In the genomic region with DNA sequence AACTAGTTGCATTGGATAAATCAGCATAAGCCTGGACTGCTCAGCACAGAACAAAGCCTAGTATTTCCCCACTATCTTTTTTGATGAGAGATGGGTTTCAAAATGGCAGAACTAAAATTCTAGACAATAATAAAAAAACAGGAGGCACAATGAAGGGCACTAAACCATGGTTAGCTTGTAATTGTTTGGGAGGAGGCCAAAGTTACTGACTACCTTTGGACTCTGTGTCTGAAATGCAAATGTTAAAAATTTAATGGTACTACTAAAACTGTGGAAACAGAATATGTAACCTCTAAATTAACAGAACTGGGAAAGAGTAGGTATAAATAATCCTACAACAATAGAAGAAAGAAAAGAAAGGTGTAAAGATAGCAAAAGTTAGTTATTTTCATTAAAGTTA, we compare ENCODE assay signal across 33 cellular contexts.
"Had no signal": no experiment of that assay in that cellular context is flagged by ENCODE, and none has a peak within 500 bp of the region (broad histone marks: within the 10 kb centered on the region; RNA-seq: fewer than 3 reads in every experiment).

No MANE protein-coding gene starts in this region.

- FAIRE-seq: bronchial epithelial cell, endometrium, endothelial cell of umbilical vein had no signal

- H3K27ac ChIP-seq: adrenal gland, body of pancreas, epithelial cell of prostate, esophagus squamous epithelium, gastroesophageal sphincter, heart right ventricle, WERI-Rb-1 had no signal

- H3K27ac Mint-ChIP-seq: activated B cell treated with CpG ODN at 0.5 μM for 24 hours; activated CD8-positive, alpha-beta T cell treated with anti-CD3 and anti-CD28 coated beads for 36 hours; activated naive CD8-positive, alpha-beta T cell; activated T-helper 17 cell treated with anti-CD3 and anti-CD28 coated beads, Interleukin-2, amount 50 U/mL, for 72 hours; T-helper 17 cell; T-helper 2 cell treated with Interferon-gamma antibody and Interleukin-4, amounts not matched to agents 5 μg/mL and 100 μg/mL, for 36 hours had no signal

- H3K4me3 Mint-ChIP-seq: activated B cell treated with CpG ODN at 0.5 μM for 24 hours; activated CD8-positive, alpha-beta T cell treated with anti-CD3 and anti-CD28 coated beads for 36 hours; activated naive CD8-positive, alpha-beta T cell; activated T-cell treated with anti-CD3 and anti-CD28 coated beads, Interleukin-2, amount 50 U/mL, for 4 hours; activated T-helper 17 cell treated with anti-CD3 and anti-CD28 coated beads, Interleukin-2, amount 50 U/mL, for 72 hours; central memory CD8-positive, alpha-beta T cell; T-helper 17 cell; T-helper 2 cell treated with Interferon-gamma antibody and Interleukin-4, amounts not matched to agents 5 μg/mL and 100 μg/mL, for 36 hours had no signal

- ATAC-seq: activated CD4-positive, CD25-positive, alpha-beta regulatory T cell treated with anti-CD3 and anti-CD28 coated beads, Interleukin-2, amount 50 U/mL, for 24 hours; activated CD8-positive, alpha-beta T cell treated with anti-CD3 and anti-CD28 coated beads for 36 hours; activated T-cell treated with anti-CD3 and anti-CD28 coated beads, Interleukin-2, amount 50 U/mL, for 4 hours; body of pancreas; gastroesophageal sphincter; heart right ventricle; T-helper 17 cell had no signal

- H3K27me3 Mint-ChIP-seq: activated B cell treated with CpG ODN at 0.5 μM for 24 hours; activated CD8-positive, alpha-beta T cell treated with anti-CD3 and anti-CD28 coated beads for 36 hours; activated T-helper 17 cell treated with anti-CD3 and anti-CD28 coated beads, Interleukin-2, amount 50 U/mL, for 72 hours; central memory CD8-positive, alpha-beta T cell; T-helper 17 cell had no signal

- H3K4me1 Mint-ChIP-seq: activated B cell treated with CpG ODN at 0.5 μM for 24 hours; activated T-helper 17 cell treated with anti-CD3 and anti-CD28 coated beads, Interleukin-2, amount 50 U/mL, for 72 hours; central memory CD8-positive, alpha-beta T cell; T-helper 17 cell had no signal

- DNase-seq: activated B cell treated with CpG ODN at 0.5 μM for 24 hours; activated CD4-positive, alpha-beta T cell treated with anti-CD3 and anti-CD28 coated beads for 48 hours; activated CD4-positive, alpha-beta T cell treated with anti-CD3 and anti-CD28 coated beads, Interleukin-2, amount 50 U/mL, for 1 hour; activated CD4-positive, alpha-beta T cell treated with anti-CD3 and anti-CD28 coated beads, Interleukin-2, amount 50 U/mL, for 48 hours; activated CD8-positive, alpha-beta memory T cell treated with anti-CD3 and anti-CD28 coated beads for 24 hours; activated CD8-positive, alpha-beta T cell treated with anti-CD3 and anti-CD28 coated beads for 36 hours; activated effector memory CD4-positive, alpha-beta T cell treated with Interleukin-2 at 50 U/mL for 16 hours; activated gamma-delta T cell treated with Interleukin-2 at 50 U/mL for 16 hours; activated naive CD4-positive, alpha-beta T cell treated with anti-CD3 and anti-CD28 coated beads, Interleukin-2, amount 50 U/mL, for 16 hours; activated naive CD4-positive, alpha-beta T cell treated with Interleukin-2 at 50 U/mL for 16 hours; activated T-cell treated with anti-CD3 and anti-CD28 coated beads, Interleukin-2, amount 50 U/mL, for 4 hours; adrenal gland; amygdala; aorta; body of pancreas; effector CD8-positive, alpha-beta T cell; esophagus squamous epithelium; foreskin melanocyte; heart right ventricle; T-helper 1 cell; T-helper 17 cell; T1000; WERI-Rb-1 had no signal

- H3K9me3 ChIP-seq: adrenal gland, body of pancreas, esophagus squamous epithelium had no signal

- H3K4me3 ChIP-seq: adrenal gland, body of pancreas, esophagus squamous epithelium, gastroesophageal sphincter, heart right ventricle had no signal

- H3K27me3 ChIP-seq: adrenal gland, body of pancreas, esophagus squamous epithelium, gastroesophageal sphincter had no signal

- H3K4me1 ChIP-seq: adrenal gland, body of pancreas, esophagus squamous epithelium, gastroesophageal sphincter, heart right ventricle had no signal

- H3K9me3 Mint-ChIP-seq: activated CD8-positive, alpha-beta T cell treated with anti-CD3 and anti-CD28 coated beads for 36 hours had no signal

- H3K36me3 ChIP-seq: adrenal gland, esophagus squamous epithelium, gastroesophageal sphincter, heart right ventricle, WERI-Rb-1 had no signal

- H3K36me3 Mint-ChIP-seq: activated naive CD8-positive, alpha-beta T cell had no signal
